In genomic region chr20:62740286-62741141, GRCh38 we compare ENCODE assay signal across 8 cellular contexts. TPM values are rescaled to one million over a fixed set of nuclear protein-coding genes. Genes with fewer than 3 reads are reported as not detected.
A peak's percentile ranks its signal among the peaks of the same experiment; 100 is the strongest.
DNase-seq lines count a peak whose midpoint lies in the region; ATAC-seq and TF ChIP-seq lines count a peak whose summit lies in the region.

No MANE protein-coding gene starts in this region.

- no peaks in the 10 kb centered on the region for H3K79me2 ChIP-seq in KMS-11 (ENCODE audit: insufficient read depth, low read depth)

- H3K4me3 Mint-ChIP-seq in CD4-positive, alpha-beta T cell, result peak overlapping the region; percentile 81

- H3K36me3 ChIP-seq in KMS-11 (ENCODE audit: insufficient read depth) (no peaks in the 10 kb centered on the region), upper lobe of right lung (no peaks in the 10 kb centered on the region)

- POLR2A ChIA-PET in CD4-positive, alpha-beta T cell (lab: Charles Lee), result interaction anchor here (0.6 to 2.7 kb wide), 21 partner anchors 12 to 363 kb away, joined by 3 to 62 read pairs (median 4); partner anchors contain the start of genes MRGBP, NTSR1 and TCFL5

- peak; percentile 64 to 84 (median 74) for DNase-seq in CD4-positive, alpha-beta T cell
- DNase-seq in activated CD4-positive, alpha-beta T cell treated with anti-CD3 and anti-CD28 coated beads for 4 hours, result peak; percentile 84 to 87
- peak; percentile 87 for DNase-seq in dermis blood vessel endothelial cell
- peak; percentile 58 for DNase-seq in non-pigmented ciliary epithelial cell (ENCODE audit: low read depth)
- DNase-seq in upper lobe of right lung, result peak; percentile 63
- no peak for DNase-seq in NCI-H526 (lab: John Stamatoyannopoulos, UW)

- H4K20me1 ChIP-seq in KMS-11 (ENCODE audit: insufficient read depth), result no peaks in the 10 kb centered on the region

- no peak overlapping the region for H3K9ac ChIP-seq in KMS-11

- H3K4me1 Mint-ChIP-seq in CD4-positive, alpha-beta T cell (ENCODE audit: low read depth), result peaks cover 52% of the 10 kb centered on the region

- peak overlapping the region; percentile 86 for H3K27ac Mint-ChIP-seq in CD4-positive, alpha-beta T cell

- H3K4me3 ChIP-seq in KMS-11 (IDR thresholded peaks at IDR 0.05; ENCODE audit: insufficient read depth, low read depth, low read length) (no peak overlapping the region), upper lobe of right lung (no peak overlapping the region)

- H3K27ac ChIP-seq in CD4-positive, alpha-beta T cell (ENCODE audit: low read depth, low read length), result peak overlapping the region; percentile 86
- H3K27ac ChIP-seq in KMS-11 (no peak overlapping the region), upper lobe of right lung (peak overlapping the region; percentile 68)

- no peaks in the 10 kb centered on the region for H3K27me3 ChIP-seq in CD4-positive, alpha-beta T cell (ENCODE audit: control insufficient read depth, insufficient read depth, low read length)
- H3K27me3 ChIP-seq in KMS-11 (ENCODE audit: insufficient read depth, low read depth), result peaks cover 84% of the 10 kb centered on the region
- peaks cover 48% of the 10 kb centered on the region for H3K27me3 ChIP-seq in upper lobe of right lung

- intact Hi-C loops in CD4-positive, alpha-beta T cell (cut with DNase I, micrococcal nuclease), result loop anchor here (1.0 to 2.0 kb wide), 5 partner anchors 24 to 90 kb away; no protein-coding TSS in a partner anchor
- intact Hi-C loops in upper lobe of right lung (cut with DNase I), result no loop called here

- CTCF ChIA-PET in CD4-positive, alpha-beta T cell (lab: Charles Lee), result interaction anchor here (0.7 to 3.0 kb wide), 9 partner anchors 12 to 240 kb away, joined by 3 to 11 read pairs (median 5); partner anchors contain the start of gene SLCO4A1

- H3K36me3 Mint-ChIP-seq in CD4-positive, alpha-beta T cell (ENCODE audit: low read depth), result no peaks in the 10 kb centered on the region

- TF ChIP-seq CTCF in CD4-positive, alpha-beta T cell (IDR thresholded peaks at IDR 0.05), result no peak
- TF ChIP-seq CTCF in KMS-11 (conservative IDR thresholded peaks at IDR 0.05; ENCODE audit: low read depth, low read length) (no peak), upper lobe of right lung (IDR thresholded peaks at IDR 0.05) (no peak)

- H3K4me1 ChIP-seq in KMS-11 (ENCODE audit: low read depth, poor library complexity, severe bottlenecking) (no peaks in the 10 kb centered on the region), upper lobe of right lung (peaks cover 4% of the 10 kb centered on the region)

- no peaks in the 10 kb centered on the region for H3K9me3 ChIP-seq in CD4-positive, alpha-beta T cell (ENCODE audit: control insufficient read depth, low read length)
- H3K9me3 ChIP-seq in upper lobe of right lung, result no peaks in the 10 kb centered on the region

- 0 out of 2 replicates have a peak overlapping the region, but pooled peaks have one; percentile 1 for H3K4me2 ChIP-seq in KMS-11

- H3K9me3 Mint-ChIP-seq in CD4-positive, alpha-beta T cell, result no peaks in the 10 kb centered on the region

- peak; percentile 77 for ATAC-seq in CD4-positive, alpha-beta T cell (ENCODE audit: poor library complexity)
- peak; percentile 71 for ATAC-seq in GM21576 (IDR thresholded peaks at IDR 0.05; ENCODE audit: unreplicated experiment)
- ATAC-seq in upper lobe of right lung, result peak; percentile 17

- H2AFZ ChIP-seq in KMS-11 (ENCODE audit: low read depth), result peak overlapping the region; percentile 11; the same call in 1 of the 2 replicates

- H3K27me3 Mint-ChIP-seq in CD4-positive, alpha-beta T cell, result no peaks in the 10 kb centered on the region

RNA-seq across cellular contexts. Expression of gene NTSR1, which starts 31.9 kb away (rescaled TPM):
- total RNA-seq in CD4-positive, alpha-beta T cell, result under 1 TPM; 0.55 to 0.56 TPM
- total RNA-seq in dermis blood vessel endothelial cell (0.05 TPM in 1 of 2 replicates, not detected in the other), upper lobe of right lung (0.09 TPM)

RNA-seq across cellular contexts. Expression of gene MRGBP, which starts 55.8 kb away (rescaled TPM):
- 1 to 10 TPM; 7.4 to 7.9 TPM for total RNA-seq in CD4-positive, alpha-beta T cell
- total RNA-seq in dermis blood vessel endothelial cell (18.5 and 19.5 TPM in 2 replicates), upper lobe of right lung (8.8 TPM)

Comparison
In these comparisons a context has a peak if more than half of its experiments do, and no peak if none do; other contexts are left out.
1. ATAC-seq: peak in every context shown above with its lines; median percentile 77 in CD4-positive, alpha-beta T cell; 71 in GM21576; 17 in upper lobe of right lung.
2. DNase-seq: peak in CD4-positive, alpha-beta T cell (10 of 10), activated CD4-positive, alpha-beta T cell treated with anti-CD3 and anti-CD28 coated beads for 4 hours (2 of 2), dermis blood vessel endothelial cell (single experiment), non-pigmented ciliary epithelial cell (single experiment) and upper lobe of right lung (single experiment); none in NCI-H526 (0 of 2).